ENCODE assay signal across 1 cellular context in genomic region chr17:75776399-75777242, GRCh38.
TF ChIP-seq lines count a peak whose summit lies in the region.

No MANE protein-coding gene starts in this region.

TF ChIP-seq in HepG2, 621 proteins besides CTCF, POLR2A, EP300 and RAD21 (continued from another document):
- no peak for TF ChIP-seq GMEB1 (CRISPR knock-in tag; IDR thresholded peaks at IDR 0.05; ENCODE audit: borderline replicate concordance)
- TF ChIP-seq NONO (IDR thresholded peaks at IDR 0.05) = no peak
- peak; percentile 41; the same call in 1 of the 2 replicates for TF ChIP-seq NONO (CRISPR knock-in tag; conservative IDR thresholded peaks at IDR 0.05)
- TF ChIP-seq STAT5B (CRISPR knock-in tag; IDR thresholded peaks at IDR 0.05) = no peak
- TF ChIP-seq MAF1 (CRISPR knock-in tag; IDR thresholded peaks at IDR 0.05; ENCODE audit: borderline replicate concordance) = no peak
- no peak for TF ChIP-seq ZNF121 (CRISPR knock-in tag; IDR thresholded peaks at IDR 0.05)
- 0 out of 2 replicates have a peak, but pooled peaks have one; percentile 37 for TF ChIP-seq KDM2A (CRISPR knock-in tag; IDR thresholded peaks at IDR 0.05; ENCODE audit: borderline replicate concordance, low read depth)
- TF ChIP-seq ZMAT5 (CRISPR knock-in tag; IDR thresholded peaks at IDR 0.05; ENCODE audit: borderline replicate concordance, low read depth) = no peak
- TF ChIP-seq FLYWCH1 (CRISPR knock-in tag; IDR thresholded peaks at IDR 0.05) = no peak
- no peak for TF ChIP-seq ZNF280D (CRISPR knock-in tag; IDR thresholded peaks at IDR 0.05)
- no peak for TF ChIP-seq ZHX2 (IDR thresholded peaks at IDR 0.05; ENCODE audit: low read depth)
- no peak for TF ChIP-seq ZHX2 (CRISPR knock-in tag; IDR thresholded peaks at IDR 0.05; ENCODE audit: borderline replicate concordance)
- no peak for TF ChIP-seq ELF3 (CRISPR knock-in tag; IDR thresholded peaks at IDR 0.05)
- no peak for TF ChIP-seq ZBTB7A (CRISPR knock-in tag; IDR thresholded peaks at IDR 0.05)
- no peak for TF ChIP-seq ZNF563 (CRISPR knock-in tag; IDR thresholded peaks at IDR 0.05)
- no peak for TF ChIP-seq ZNF577 (CRISPR knock-in tag; IDR thresholded peaks at IDR 0.05; ENCODE audit: borderline replicate concordance, low read depth)
- TF ChIP-seq ZMYM4 (CRISPR knock-in tag; IDR thresholded peaks at IDR 0.05) = 0 out of 2 replicates have a peak, but pooled peaks have one; percentile 1
- TF ChIP-seq GPN1 (CRISPR knock-in tag; IDR thresholded peaks at IDR 0.05; ENCODE audit: borderline replicate concordance) = no peak
- TF ChIP-seq ERF (CRISPR knock-in tag; IDR thresholded peaks at IDR 0.05) = no peak
- TF ChIP-seq ZNF512 (CRISPR knock-in tag; IDR thresholded peaks at IDR 0.05) = no peak
- TF ChIP-seq ZNF709 (CRISPR knock-in tag; IDR thresholded peaks at IDR 0.05) = no peak
- no peak for TF ChIP-seq ZNF724P (CRISPR knock-in tag; IDR thresholded peaks at IDR 0.05; ENCODE audit: borderline replicate concordance)
- TF ChIP-seq ZNF343 (CRISPR knock-in tag; IDR thresholded peaks at IDR 0.05) = no peak
- TF ChIP-seq ZNF678 (CRISPR knock-in tag; IDR thresholded peaks at IDR 0.05) = no peak
- TF ChIP-seq KLF13 (CRISPR knock-in tag; IDR thresholded peaks at IDR 0.05) = no peak
- no peak for TF ChIP-seq SKIL (CRISPR knock-in tag; IDR thresholded peaks at IDR 0.05; ENCODE audit: borderline replicate concordance)
- no peak for TF ChIP-seq PAXIP1 (CRISPR knock-in tag; conservative IDR thresholded peaks at IDR 0.05)
- TF ChIP-seq NFE2L2 (IDR thresholded peaks at IDR 0.05; ENCODE audit: low read length) = peak; percentile 46; the same call in 1 of the 2 replicates
- TF ChIP-seq CERS6 (CRISPR knock-in tag; IDR thresholded peaks at IDR 0.05) = no peak
